Comparison of ENCODE assay signal across 8 cellular contexts in the genomic region with DNA sequence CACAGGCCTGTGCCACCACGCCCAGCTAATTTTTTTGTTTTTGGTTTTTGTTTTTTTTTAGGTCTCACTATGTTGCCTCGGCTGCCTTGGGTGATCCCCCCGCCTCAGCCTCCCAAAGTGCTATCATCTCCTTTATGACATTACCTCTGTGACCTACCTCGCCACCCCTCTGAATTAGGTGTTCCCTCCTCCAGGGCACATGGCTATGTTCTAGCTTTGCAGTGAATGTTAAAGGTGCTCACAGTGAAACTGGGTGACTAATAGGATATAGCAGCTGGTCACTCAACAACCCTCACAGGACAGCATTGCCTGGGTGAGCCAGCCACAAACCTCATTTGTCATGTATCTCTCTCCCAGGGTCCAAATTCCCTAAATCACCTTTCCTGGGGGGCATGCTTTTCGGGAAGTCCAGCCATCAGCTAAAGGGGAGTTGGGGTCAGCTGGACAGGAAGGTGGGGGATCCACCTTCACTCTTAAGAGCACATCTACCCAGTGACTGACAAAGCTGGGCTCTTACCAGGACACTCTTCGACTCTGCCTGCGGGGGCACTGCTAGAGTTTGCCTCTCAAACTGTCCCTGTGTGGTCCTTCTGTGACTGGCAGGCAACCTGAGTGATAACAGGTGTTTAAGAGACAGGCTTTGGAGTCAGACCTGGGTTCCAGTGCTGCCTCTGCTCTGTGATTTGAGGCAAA. TPM values are rescaled to one million over a fixed set of nuclear protein-coding genes. Genes with fewer than 3 reads are reported as not detected.
DNase-seq lines count a peak whose midpoint lies in the region; ATAC-seq and TF ChIP-seq lines count a peak whose summit lies in the region.

No MANE protein-coding gene starts in this region.

- peaks cover 21% of the 10 kb centered on the region for H3K4me1 ChIP-seq in OCI-LY1 (ENCODE audit: insufficient read depth, low read length, severe bottlenecking)

- no peaks in the 10 kb centered on the region for H3K27me3 ChIP-seq in OCI-LY1 (ENCODE audit: insufficient read depth, low read length)

- H3K9me3 ChIP-seq in OCI-LY1 (ENCODE audit: low read length), result no peaks in the 10 kb centered on the region

- DNase-seq in activated T-cell treated with anti-CD3 and anti-CD28 coated beads, Interleukin-2, amount 50 U/mL, for 48 hours, result peak; percentile 67 to 69
- DNase-seq in fibroblast of villous mesenchyme (ENCODE audit: low read depth), result no peak
- DNase-seq in stimulated activated CD4-positive, alpha-beta T cell treated with anti-CD3 and anti-CD28 coated beads, Interleukin-12 subunit alpha, Interleukin-12 subunit beta, amount 100 ng/mL, for 4 hours, result peak; percentile 33
- DNase-seq in inferior parietal cortex (ENCODE audit: extremely low spot score), result no peak

- peaks cover 64% of the 10 kb centered on the region for H3K36me3 ChIP-seq in OCI-LY1 (ENCODE audit: insufficient read depth, low read length)

- peak overlapping the region; percentile 89 for H3K27ac ChIP-seq in 22Rv1
- H3K27ac ChIP-seq in OCI-LY1 (ENCODE audit: low read depth, low read length, poor library complexity, severe bottlenecking), result peak overlapping the region; percentile 76

- no peaks in the 10 kb centered on the region for H4K20me1 ChIP-seq in OCI-LY1 (ENCODE audit: insufficient read depth, low read length)

- TF ChIP-seq CTCF in 22Rv1 (IDR thresholded peaks at IDR 0.05) (peak; percentile 53), GM12875 (IDR thresholded peaks at IDR 0.05; ENCODE audit: borderline replicate concordance, insufficient read depth, low read depth, low read length) (peak; percentile 30; the same call in 1 of the 2 replicates), OCI-LY1 (IDR thresholded peaks at IDR 0.05; ENCODE audit: low read length) (peak; percentile 26; the same call in 1 of the 2 replicates), fibroblast of villous mesenchyme (IDR thresholded peaks at IDR 0.05; ENCODE audit: insufficient read depth, low read depth, low read length) (peak; percentile 28)

- no peaks in the 10 kb centered on the region for H3K79me2 ChIP-seq in OCI-LY1 (ENCODE audit: insufficient read depth, low read length)

- H3K4me3 ChIP-seq in GM12875 (ENCODE audit: low read depth, low read length) (no peak overlapping the region), OCI-LY1 (ENCODE audit: low read depth, low read length, poor library complexity, severe bottlenecking) (no peak overlapping the region), fibroblast of villous mesenchyme (ENCODE audit: low read depth, low read length) (no peak overlapping the region)

- H3K9me2 ChIP-seq in OCI-LY1 (ENCODE audit: low read depth, low read length), result no peaks in the 10 kb centered on the region

- peak overlapping the region; percentile 79 for H3K4me2 ChIP-seq in OCI-LY1 (ENCODE audit: low read length)

- no peak overlapping the region for H2AFZ ChIP-seq in OCI-LY1 (ENCODE audit: low read length)

- H3K9ac ChIP-seq in OCI-LY1 (ENCODE audit: low read length), result no peak overlapping the region; the same call in 1 of the 2 replicates

- ATAC-seq in HG02973 (IDR thresholded peaks at IDR 0.05; ENCODE audit: unreplicated experiment), result peak; percentile 71

- peaks cover 4% of the 10 kb centered on the region; the same call in 1 of the 2 replicates for H3F3A ChIP-seq in OCI-LY1 (ENCODE audit: insufficient read depth, low read length)

RNA-seq across cellular contexts. Expression of gene TTLL3, which starts 1.6 kb away (rescaled TPM):
- 19.0 and 21.6 TPM in 2 replicates for total RNA-seq in fibroblast of villous mesenchyme

RNA-seq across cellular contexts. Expression of gene ARPC4, which starts 15.6 kb away (rescaled TPM):
- 216 and 304 TPM in 2 replicates for total RNA-seq in fibroblast of villous mesenchyme

RNA-seq across cellular contexts. Expression of gene TADA3, which starts 16.2 kb away (rescaled TPM):
- total RNA-seq in fibroblast of villous mesenchyme, result 92.4 and 109 TPM in 2 replicates

RNA-seq across cellular contexts. Expression of gene RPUSD3, which starts 35.3 kb away (rescaled TPM):
- total RNA-seq in fibroblast of villous mesenchyme, result 28.3 and 31.1 TPM in 2 replicates

RNA-seq across cellular contexts. Expression of gene CAMK1, which starts 38.7 kb away (rescaled TPM):
- 27.6 and 30.0 TPM in 2 replicates for total RNA-seq in fibroblast of villous mesenchyme

Comparison
In these comparisons a context has a peak if more than half of its experiments do, and no peak if none do; other contexts are left out.
1. DNase-seq: peak in activated T-cell treated with anti-CD3 and anti-CD28 coated beads, Interleukin-2, amount 50 U/mL, for 48 hours (2 of 2) and stimulated activated CD4-positive, alpha-beta T cell treated with anti-CD3 and anti-CD28 coated beads, Interleukin-12 subunit alpha, Interleukin-12 subunit beta, amount 100 ng/mL, for 4 hours (single experiment); none in fibroblast of villous mesenchyme (single experiment) and inferior parietal cortex (single experiment).
2. Peak in every context shown above with its lines, with median percentiles within 50 percentile points of each other: CTCF ChIP-seq.